1 cellular context compared by ENCODE assay signal in the genomic region with DNA sequence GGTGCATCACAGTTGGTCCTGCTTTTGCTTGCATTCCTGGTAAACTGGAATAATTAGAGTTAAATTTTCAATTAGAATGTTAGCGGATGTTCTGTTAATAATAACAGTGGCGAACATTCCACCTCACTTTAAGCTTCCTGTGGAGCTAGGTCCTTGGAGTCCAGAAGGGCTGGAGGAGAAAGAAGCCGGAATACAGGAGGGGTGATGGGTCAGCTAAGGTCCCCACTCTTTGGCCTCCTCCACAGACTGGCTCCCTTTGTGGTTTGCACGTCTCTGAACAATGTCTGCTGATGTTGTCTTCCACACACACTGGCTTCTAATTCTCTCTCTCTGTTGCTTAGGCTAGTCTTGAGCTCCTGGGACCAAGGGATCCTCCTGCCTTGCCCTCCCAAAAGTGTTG.
TF ChIP-seq lines count a peak whose summit lies in the region.

No MANE protein-coding gene starts in this region.

TF ChIP-seq in A549, 52 proteins besides CTCF, POLR2A, EP300 and RAD21 (continued from another document):
- TF ChIP-seq CHD2 (IDR thresholded peaks at IDR 0.05; ENCODE audit: low read length, partially characterized antibody) (no peak), BHLHE40 (IDR thresholded peaks at IDR 0.05; ENCODE audit: low read depth, low read length) (no peak), NPAS2 (CRISPR knock-in tag; IDR thresholded peaks at IDR 0.05; ENCODE audit: borderline replicate concordance) (no peak), POLR2AphosphoS2 (conservative IDR thresholded peaks at IDR 0.05; ENCODE audit: low read length) (no peak)
- TF ChIP-seq, protein P1, sequence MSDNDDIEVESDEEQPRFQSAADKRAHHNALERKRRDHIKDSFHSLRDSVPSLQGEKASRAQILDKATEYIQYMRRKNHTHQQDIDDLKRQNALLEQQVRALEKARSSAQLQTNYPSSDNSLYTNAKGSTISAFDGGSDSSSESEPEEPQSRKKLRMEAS (IDR thresholded peaks at IDR 0.05) = no peak
